Comparison of ENCODE assay signal across 15 cellular contexts in the genomic region with DNA sequence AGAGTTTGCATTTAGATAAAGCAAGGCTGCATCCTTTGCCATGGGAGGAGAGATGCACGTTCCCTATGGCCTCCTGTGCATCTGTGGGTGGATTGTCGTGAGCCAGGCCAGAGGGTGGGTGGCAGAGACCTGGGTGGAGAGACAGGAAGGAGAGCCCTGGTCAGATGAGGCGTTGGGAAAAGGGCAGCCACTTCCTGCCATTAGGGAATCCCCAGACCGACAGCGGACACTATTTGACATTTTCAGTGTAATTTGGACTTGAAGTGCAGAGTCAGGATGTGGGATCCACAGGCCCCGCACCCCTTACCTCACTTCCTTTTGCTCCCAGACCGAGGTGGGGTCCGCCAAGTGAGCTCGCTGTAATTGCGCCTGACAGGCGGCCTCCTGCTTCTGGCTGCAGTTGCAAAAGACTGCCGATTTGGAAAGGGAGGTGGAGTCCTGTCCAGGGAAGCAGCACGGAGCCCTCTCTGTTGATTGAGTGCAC.
DNase-seq lines count a peak whose midpoint lies in the region; ATAC-seq, FAIRE-seq and TF ChIP-seq lines count a peak whose summit lies in the region.
"Had no signal": no experiment of that assay in that cellular context is flagged by ENCODE, and none has a peak within 500 bp of the region (broad histone marks: within the 10 kb centered on the region; RNA-seq: fewer than 3 reads in every experiment).

No MANE protein-coding gene starts in this region.

- no peak overlapping the region for H3K27ac ChIP-seq in GM23248
- H3K27ac ChIP-seq in right cardiac atrium (ENCODE audit: low read length), result no peak overlapping the region
- no peak overlapping the region for H3K27ac ChIP-seq in sigmoid colon
- no peak overlapping the region for H3K27ac ChIP-seq in mammary epithelial cell (ENCODE audit: insufficient read depth, low read depth, low read length)
- H3K27ac ChIP-seq: thoracic aorta had no signal

- DNase-seq in GM23248 (peak; percentile 43), right cardiac atrium (peak; percentile 61 to 77 (median 76)), sigmoid colon (peak; percentile 67), mammary epithelial cell (no peak), D721Med (ENCODE audit: insufficient read length, low spot score) (no peak)
- peak; percentile 28 for DNase-seq in activated naive CD8-positive, alpha-beta T cell treated with anti-CD3 and anti-CD28 coated beads, Interleukin-2, amount 10 ng/mL, durations not matched to agents 7 days and 5 days
- DNase-seq: central memory CD4-positive, alpha-beta T cell; COR-L47; KG1; NCI-H187; NCI-H82 had no signal

- H3K9me3 Mint-ChIP-seq in activated naive CD8-positive, alpha-beta T cell treated with anti-CD3 and anti-CD28 coated beads, Interleukin-2, amount 10 ng/mL, durations not matched to agents 7 days and 5 days, result no peaks in the 10 kb centered on the region

- TF ChIP-seq CTCF in sigmoid colon (IDR thresholded peaks at IDR 0.05) (no peak), mammary epithelial cell (conservative IDR thresholded peaks at IDR 0.05 in 1 of 2, IDR thresholded peaks at IDR 0.05 in 1 of 2; ENCODE audit: extremely low read depth in 1 of 2, insufficient read depth in 1 of 2, low read depth in 1 of 2, low read length in 2 of 2) (no peak), D721Med (IDR thresholded peaks at IDR 0.05; ENCODE audit: insufficient read depth, missing control alignments) (no peak)

- H3K9ac ChIP-seq in GM23248, result no peak overlapping the region
- no peak overlapping the region for H3K9ac ChIP-seq in mammary epithelial cell (ENCODE audit: insufficient read depth, low read length)

- peaks cover 13% of the 10 kb centered on the region for H3K27me3 Mint-ChIP-seq in activated naive CD8-positive, alpha-beta T cell treated with anti-CD3 and anti-CD28 coated beads, Interleukin-2, amount 10 ng/mL, durations not matched to agents 7 days and 5 days

- peak overlapping the region; percentile 75 for H3K27ac Mint-ChIP-seq in activated naive CD8-positive, alpha-beta T cell treated with anti-CD3 and anti-CD28 coated beads, Interleukin-2, amount 10 ng/mL, durations not matched to agents 7 days and 5 days

- H2AFZ ChIP-seq in GM23248 (peak overlapping the region; percentile 64), mammary epithelial cell (ENCODE audit: low read depth, low read length) (no peak overlapping the region)

- POLR2A ChIA-PET in activated naive CD8-positive, alpha-beta T cell treated with anti-CD3 and anti-CD28 coated beads, Interleukin-2, amount 10 ng/mL, durations not matched to agents 7 days and 5 days (lab: Charles Lee), result no interaction called here

- no peaks in the 10 kb centered on the region for H3K9me3 ChIP-seq in GM23248 (ENCODE audit: low read depth)
- no peaks in the 10 kb centered on the region for H3K9me3 ChIP-seq in right cardiac atrium (ENCODE audit: control insufficient read depth, low read length)
- no peaks in the 10 kb centered on the region for H3K9me3 ChIP-seq in sigmoid colon
- H3K9me3 ChIP-seq in mammary epithelial cell (replicated peaks; ENCODE audit: insufficient read depth, low read length), result no peaks in the 10 kb centered on the region
- H3K9me3 ChIP-seq: thoracic aorta had no signal

- H3K27me3 ChIP-seq in GM23248 (replicated peaks; ENCODE audit: insufficient read depth) (no peaks in the 10 kb centered on the region; the same call in none of the 2 replicates), right cardiac atrium (ENCODE audit: control insufficient read depth, insufficient read depth) (no peaks in the 10 kb centered on the region), sigmoid colon (no peaks in the 10 kb centered on the region), mammary epithelial cell (ENCODE audit: insufficient read depth, low read length) (no peaks in the 10 kb centered on the region)

- intact Hi-C loops in right cardiac atrium (cut with DNase I) (loop anchor here in 2 of 4 donors (10.0 kb wide), 3 partner anchors 59 to 541 kb away; a partner anchor contains a TSS), sigmoid colon (cut with DNase I) (no loop called here), mammary epithelial cell (cut with micrococcal nuclease) (no loop called here)

- H3K9me2 ChIP-seq in GM23248 (ENCODE audit: insufficient read depth), result no peaks in the 10 kb centered on the region

- H3F3A ChIP-seq in GM23248 (ENCODE audit: insufficient read depth), result no peaks in the 10 kb centered on the region

- H3K4me3 ChIP-seq in GM23248 (no peak overlapping the region), right cardiac atrium (ENCODE audit: low read length) (no peak overlapping the region), sigmoid colon (no peak overlapping the region), mammary epithelial cell (replicated peaks in 1 of 3; ENCODE audit: insufficient read depth in 1 of 3, low read depth in 2 of 3, low read length in 3 of 3) (no peak overlapping the region)
- H3K4me3 ChIP-seq: thoracic aorta had no signal

- dilution Hi-C loops in mammary epithelial cell (cut with HindIII; ENCODE audit: low sequenced_read_pairs), result no loop called here

- WGBS in GM23248 (ENCODE audit: low coverage in 1 of 2, low lambda C conversion rate in 2 of 2, missing lambda C conversion rate in 2 of 2), 2 experiments, result 14 to 15% methylated on average over 13 of the region's 13 CpGs
- WGBS in right cardiac atrium, result 37% methylated on average over 13 of the region's 13 CpGs
- 49 to 77% methylated on average over 13 of the region's 13 CpGs for WGBS in sigmoid colon, 2 donors
- WGBS in mammary epithelial cell (ENCODE audit: low coverage, missing lambda C conversion rate), result 69% methylated on average over 13 of the region's 13 CpGs

- peaks cover 28% of the 10 kb centered on the region for H3K4me1 Mint-ChIP-seq in activated naive CD8-positive, alpha-beta T cell treated with anti-CD3 and anti-CD28 coated beads, Interleukin-2, amount 10 ng/mL, durations not matched to agents 7 days and 5 days

- H4K20me1 ChIP-seq in GM23248 (ENCODE audit: insufficient read depth) (no peaks in the 10 kb centered on the region), mammary epithelial cell (ENCODE audit: insufficient read depth, low read length) (no peaks in the 10 kb centered on the region)

- H3K36me3 ChIP-seq in GM23248 (ENCODE audit: low read depth) (no peaks in the 10 kb centered on the region), sigmoid colon (peaks cover 0 to 8% (median 4%) of the 10 kb centered on the region in 4 donors), mammary epithelial cell (ENCODE audit: insufficient read depth, low read length) (no peaks in the 10 kb centered on the region)
- H3K36me3 ChIP-seq: thoracic aorta had no signal

- FAIRE-seq in D721Med (lab: Jason Lieb, UNC), result no peak

- H3K4me3 Mint-ChIP-seq in activated naive CD8-positive, alpha-beta T cell treated with anti-CD3 and anti-CD28 coated beads, Interleukin-2, amount 10 ng/mL, durations not matched to agents 7 days and 5 days, result peak overlapping the region; percentile 46

- H3K4me2 ChIP-seq in GM23248 (ENCODE audit: unreplicated experiment) (peak overlapping the region; percentile 55), mammary epithelial cell (ENCODE audit: insufficient read depth, low read depth, low read length) (no peak overlapping the region)

- no peak for TF ChIP-seq POLR2A in sigmoid colon (IDR thresholded peaks at IDR 0.05)

- CTCF ChIA-PET in mammary epithelial cell (lab: Charles Lee; ENCODE audit: low non-redundant PET), result no interaction called here

- peaks cover 8% of the 10 kb centered on the region for H3K4me1 ChIP-seq in GM23248 (ENCODE audit: insufficient read depth)
- peaks cover 13% of the 10 kb centered on the region for H3K4me1 ChIP-seq in right cardiac atrium (ENCODE audit: control insufficient read depth, insufficient read depth, low read length)
- no peaks in the 10 kb centered on the region for H3K4me1 ChIP-seq in sigmoid colon
- H3K4me1 ChIP-seq in mammary epithelial cell (ENCODE audit: insufficient read depth, low read length), result no peaks in the 10 kb centered on the region

- BruUV-seq in mammary epithelial cell (replicated peaks; lab: Mats Ljungman, UMichigan), result no TSS peak

- H3K79me2 ChIP-seq in GM23248 (ENCODE audit: insufficient read depth) (no peaks in the 10 kb centered on the region), mammary epithelial cell (ENCODE audit: insufficient read depth, low read length) (no peaks in the 10 kb centered on the region)

- no peaks in the 10 kb centered on the region for H3K36me3 Mint-ChIP-seq in activated naive CD8-positive, alpha-beta T cell treated with anti-CD3 and anti-CD28 coated beads, Interleukin-2, amount 10 ng/mL, durations not matched to agents 7 days and 5 days

- in situ Hi-C loops in GM23248 (cut with MboI) (no loop called here), mammary epithelial cell (cut with MboI; ENCODE audit: low sequenced_read_pairs in 2 of 2) (no loop called here)

- no peak for TF ChIP-seq EP300 in sigmoid colon (IDR thresholded peaks at IDR 0.05)

- ATAC-seq in activated naive CD8-positive, alpha-beta T cell treated with anti-CD3 and anti-CD28 coated beads, Interleukin-2, amount 10 ng/mL, durations not matched to agents 7 days and 5 days (ENCODE audit: low read depth), result peak; percentile 35
- ATAC-seq in right cardiac atrium (peak; percentile 23 to 73), GM18867 (IDR thresholded peaks at IDR 0.05; ENCODE audit: unreplicated experiment) (no peak), GM18868 (IDR thresholded peaks at IDR 0.05; ENCODE audit: unreplicated experiment) (no peak)
- ATAC-seq: esophagus mucosa had no signal

Comparison
In these comparisons a context has a peak if more than half of its experiments do, and no peak if none do; other contexts are left out.
1. DNase-seq: peak in GM23248 (single experiment), activated naive CD8-positive, alpha-beta T cell treated with anti-CD3 and anti-CD28 coated beads, Interleukin-2, amount 10 ng/mL, durations not matched to agents 7 days and 5 days (single experiment), right cardiac atrium (3 of 3) and sigmoid colon (single experiment); none in mammary epithelial cell (single experiment) and D721Med (single experiment).
2. ATAC-seq: peak in activated naive CD8-positive, alpha-beta T cell treated with anti-CD3 and anti-CD28 coated beads, Interleukin-2, amount 10 ng/mL, durations not matched to agents 7 days and 5 days (single experiment) and right cardiac atrium (2 of 2); none in GM18867 (single experiment) and GM18868 (single experiment).